Comparison of ENCODE assay signal across 10 cellular contexts in the genomic region with DNA sequence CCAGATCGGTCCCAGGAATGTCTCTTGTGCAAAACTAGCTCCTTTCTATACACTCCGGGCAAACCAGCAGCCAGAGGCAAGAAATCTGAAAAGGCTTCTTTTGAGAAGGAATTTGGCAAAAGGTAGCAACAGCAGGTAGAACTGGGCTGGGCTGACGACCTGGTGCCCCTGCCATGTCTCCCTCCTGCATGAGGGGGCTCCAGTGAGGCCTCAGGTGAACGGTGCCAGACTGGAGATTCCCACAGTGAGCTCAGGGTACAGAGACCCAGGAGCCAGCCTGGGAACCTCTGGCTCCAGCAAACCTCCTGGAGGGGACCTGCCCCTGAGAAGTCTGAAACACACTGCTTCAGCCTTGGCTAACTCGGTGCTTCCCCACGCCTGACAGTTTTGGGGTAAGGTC. TPM values are rescaled to one million over a fixed set of nuclear protein-coding genes. Genes with fewer than 3 reads are reported as not detected.
DNase-seq lines count a peak whose midpoint lies in the region; ATAC-seq, FAIRE-seq and TF ChIP-seq lines count a peak whose summit lies in the region.
"Had no signal": no experiment of that assay in that cellular context is flagged by ENCODE, and none has a peak within 500 bp of the region (broad histone marks: within the 10 kb centered on the region; RNA-seq: fewer than 3 reads in every experiment).

No MANE protein-coding gene starts in this region.

- peak overlapping the region; percentile 84 for H3K27ac Mint-ChIP-seq in activated CD4-positive, alpha-beta T cell treated with anti-CD3 and anti-CD28 coated beads for 36 hours

- FAIRE-seq in H1 (lab: Jason Lieb, UNC): no peak

- H2BK120ac ChIP-seq in H1 (replicated peaks; ENCODE audit: low read depth, low read length): no peak overlapping the region

- no peaks in the 10 kb centered on the region for H3K27me3 Mint-ChIP-seq in activated CD4-positive, alpha-beta T cell treated with anti-CD3 and anti-CD28 coated beads for 36 hours

- no peak for ATAC-seq in activated CD4-positive, alpha-beta T cell treated with anti-CD3 and anti-CD28 coated beads for 36 hours
- ATAC-seq in GM21515 (IDR thresholded peaks at IDR 0.05; ENCODE audit: unreplicated experiment): no peak

- no peak overlapping the region for H2BK5ac ChIP-seq in H1 (ENCODE audit: low read depth, low read length)

- H4K8ac ChIP-seq in H1 (ENCODE audit: extremely low read depth, insufficient read depth, low read length): peak overlapping the region; percentile 14; the same call in 1 of the 2 replicates

- H3K36me3 ChIP-seq in OCI-LY3 (replicated peaks; ENCODE audit: low read depth, low read length) (no peaks in the 10 kb centered on the region), H1 (ENCODE audit: control insufficient read depth in 2 of 4, insufficient read depth in 4 of 4, low read length in 3 of 4) (no peaks in the 10 kb centered on the region), spleen (peaks cover 0 to 5% (median 0%) of the 10 kb centered on the region in 6 donors)

- H3K9ac ChIP-seq in OCI-LY3 (ENCODE audit: low read length): no peak overlapping the region
- H3K9ac ChIP-seq in H1 (replicated peaks in 1 of 4; ENCODE audit: extremely low read depth in 1 of 4, low read depth in 3 of 4, low read length in 3 of 4): no peak overlapping the region

- peak overlapping the region; percentile 40 for H3K4me2 ChIP-seq in OCI-LY3 (ENCODE audit: low read length)
- no peak overlapping the region for H3K4me2 ChIP-seq in H1 (ENCODE audit: insufficient read depth in 1 of 2, low read depth in 2 of 2, low read length in 2 of 2)

- no peak overlapping the region for H3K4me3 Mint-ChIP-seq in activated CD4-positive, alpha-beta T cell treated with anti-CD3 and anti-CD28 coated beads for 36 hours

- CTCF ChIA-PET in activated CD4-positive, alpha-beta T cell treated with anti-CD3 and anti-CD28 coated beads for 36 hours (lab: Charles Lee): interaction anchor here (0.6 to 2.1 kb wide), 5 partner anchors 8 to 1705 kb away, joined by 3 to 17 read pairs (median 4); no protein-coding TSS in a partner anchor
- CTCF ChIA-PET in H1 (lab: Charles Lee; ENCODE audit: partially characterized antibody): interaction anchor here (0.6 to 13.8 kb wide), 39 partner anchors 8 to 353 kb away, joined by 3 to 128 read pairs (median 4); no protein-coding TSS in a partner anchor

- no peaks in the 10 kb centered on the region for H3K23me2 ChIP-seq in H1 (ENCODE audit: low read depth, low read length)

- H3K4me1 ChIP-seq in OCI-LY3 (ENCODE audit: low read length) (peaks cover 47% of the 10 kb centered on the region), H1 (replicated peaks in 1 of 4; ENCODE audit: control insufficient read depth in 3 of 4, insufficient read depth in 4 of 4, low read length in 3 of 4) (peaks cover 8 to 20% (median 13%) of the 10 kb centered on the region in 4 experiments), spleen (peaks cover 12 to 93% (median 77%) of the 10 kb centered on the region in 6 donors)

- peak; percentile 28 to 55 for TF ChIP-seq RAD21 in H1 (IDR thresholded peaks at IDR 0.05 in 1 of 2, conservative IDR thresholded peaks at IDR 0.05 in 1 of 2; ENCODE audit: low read depth in 2 of 2, low read length in 2 of 2)

- 65% methylated on average over 6 of the region's 6 CpGs; no CpG with 5 or more reads in 1 of the 2 experiments for WGBS in H1 (ENCODE audit: extremely low coverage in 1 of 2, insufficient coverage in 1 of 2, insufficient read length in 1 of 2, insufficient replicate concordance in 2 of 2, low coverage in 1 of 2, low lambda C conversion rate in 2 of 2, missing lambda C conversion rate in 1 of 2), 2 experiments
- WGBS in spleen, 5 donors: 73 to 85% (median 75%) methylated on average over 5 to 6 of the region's 6 CpGs

- no peak overlapping the region for H2AK5ac ChIP-seq in H1 (ENCODE audit: low read depth, low read length)

- no peaks in the 10 kb centered on the region for H3K36me3 Mint-ChIP-seq in activated CD4-positive, alpha-beta T cell treated with anti-CD3 and anti-CD28 coated beads for 36 hours (ENCODE audit: low read depth)

- H3K4me3 ChIP-seq in OCI-LY3 (ENCODE audit: low read length) (0 out of 2 replicates have a peak overlapping the region, but pooled peaks have one; percentile 5), H1 (ENCODE audit: extremely low read depth in 1 of 4, insufficient read depth in 2 of 4, low read depth in 3 of 4, low read length in 4 of 4) (no peak overlapping the region), spleen (peak overlapping the region in 1 of 8 donors; percentile 14)
- H3K4me3 ChIP-seq: heart right ventricle had no signal

- TF ChIP-seq POLR2A in H1 (IDR thresholded peaks at IDR 0.05; ENCODE audit: control extremely low read depth in 1 of 2, low read depth in 2 of 2, low read length in 2 of 2): no peak
- no peak for TF ChIP-seq POLR2A in spleen (IDR thresholded peaks at IDR 0.05)

- H3K9me3 ChIP-seq in OCI-LY3 (ENCODE audit: insufficient read depth, low read length): no peaks in the 10 kb centered on the region
- no peaks in the 10 kb centered on the region for H3K9me3 ChIP-seq in H1 (ENCODE audit: insufficient read depth in 2 of 2, low read depth in 1 of 2, low read length in 1 of 2)
- H3K9me3 ChIP-seq in spleen: no peaks in the 10 kb centered on the region
- H3K9me3 ChIP-seq: heart right ventricle had no signal

- H2AFZ ChIP-seq in OCI-LY3 (ENCODE audit: low read depth, low read length) (no peak overlapping the region), H1 (ENCODE audit: low read length) (no peak overlapping the region)

- no peak overlapping the region for H3K4ac ChIP-seq in H1 (replicated peaks; ENCODE audit: insufficient read length, low read depth, low read length)

- no peak overlapping the region for H3K56ac ChIP-seq in H1 (replicated peaks; ENCODE audit: insufficient read length, low read depth, low read length)

- H3K4me1 Mint-ChIP-seq in activated CD4-positive, alpha-beta T cell treated with anti-CD3 and anti-CD28 coated beads for 36 hours: peaks cover 17% of the 10 kb centered on the region

- no peak overlapping the region for H4K91ac ChIP-seq in H1 (replicated peaks; ENCODE audit: insufficient read length, low read length)

- intact Hi-C loops in activated CD4-positive, alpha-beta T cell treated with anti-CD3 and anti-CD28 coated beads for 36 hours (cut with DNase I, micrococcal nuclease): no loop called here
- intact Hi-C loops in spleen (cut with DNase I; ENCODE audit: low total_unique reads) (no loop called here), posterior cingulate gyrus (cut with DNase I) (no loop called here)

- H2BK15ac ChIP-seq in H1 (ENCODE audit: low read length): no peak overlapping the region

- H3K79me1 ChIP-seq in H1 (ENCODE audit: low read depth, low read length): peaks cover 13% of the 10 kb centered on the region

- H3K27me3 ChIP-seq in OCI-LY3 (ENCODE audit: low read depth, low read length) (no peaks in the 10 kb centered on the region), H1 (replicated peaks in 1 of 4; ENCODE audit: control insufficient read depth in 3 of 4, extremely low read depth in 1 of 4, insufficient read depth in 3 of 4, low read length in 3 of 4) (no peaks in the 10 kb centered on the region), spleen (replicated peaks in 1 of 7) (no peaks in the 10 kb centered on the region)
- H3K27me3 ChIP-seq: heart right ventricle had no signal

- no peaks in the 10 kb centered on the region for H3K9me3 Mint-ChIP-seq in activated CD4-positive, alpha-beta T cell treated with anti-CD3 and anti-CD28 coated beads for 36 hours (ENCODE audit: low read depth)

- no peak overlapping the region for H3K23ac ChIP-seq in H1 (ENCODE audit: insufficient read length)

- TF ChIP-seq CTCF in OCI-LY3 (IDR thresholded peaks at IDR 0.05; ENCODE audit: low read depth, low read length): no peak
- peak; percentile 40 to 72 (median 67) for TF ChIP-seq CTCF in H1 (IDR thresholded peaks at IDR 0.05; ENCODE audit: control extremely low read depth in 1 of 3, insufficient read depth in 1 of 3, low read depth in 1 of 3, low read length in 3 of 3)
- TF ChIP-seq CTCF in spleen (IDR thresholded peaks at IDR 0.05 in 8 of 11, conservative IDR thresholded peaks at IDR 0.05 in 3 of 11): no peak

- no peak overlapping the region for H2BK12ac ChIP-seq in H1 (ENCODE audit: low read depth, low read length)

- H3K14ac ChIP-seq in H1 (ENCODE audit: insufficient read length): no peak overlapping the region

- H3K79me2 ChIP-seq in OCI-LY3 (ENCODE audit: low read length) (peaks cover 30% of the 10 kb centered on the region), H1 (ENCODE audit: control insufficient read depth in 1 of 2, insufficient read depth in 2 of 2, low read length in 2 of 2) (peaks cover 8 to 95% of the 10 kb centered on the region in 2 experiments; a peak in 3 of 4 replicates)

- H3K18ac ChIP-seq in H1 (ENCODE audit: extremely low read depth, low read length): no peak overlapping the region

- H4K20me1 ChIP-seq in OCI-LY3 (ENCODE audit: insufficient read depth, low read length) (peaks cover 20% of the 10 kb centered on the region; the same call in 1 of the 2 replicates), H1 (replicated peaks in 1 of 2; ENCODE audit: control insufficient read depth in 1 of 2, insufficient read depth in 2 of 2, low read length in 2 of 2) (peaks cover 15 to 41% of the 10 kb centered on the region in 2 experiments)

- H2BK20ac ChIP-seq in H1 (ENCODE audit: low read length): no peak overlapping the region

- TF ChIP-seq EP300 in H1 (IDR thresholded peaks at IDR 0.05; ENCODE audit: borderline replicate concordance in 1 of 2, low read depth in 2 of 2, low read length in 2 of 2): no peak

- no peak overlapping the region for H3K27ac ChIP-seq in OCI-LY3 (ENCODE audit: low read length)
- H3K27ac ChIP-seq in H1 (ENCODE audit: low read depth, low read length): no peak overlapping the region
- H3K27ac ChIP-seq in spleen: peak overlapping the region in 7 of 8 donors; percentile 26 to 91 (median 84)

- DNase-seq in activated CD4-positive, alpha-beta T cell treated with anti-CD3 and anti-CD28 coated beads for 36 hours: no peak
- no peak for DNase-seq in activated CD4-positive, alpha-beta T cell treated with anti-CD3 and anti-CD28 coated beads for 4 hours
- DNase-seq in H1 (ENCODE audit: low read depth in 1 of 2, low spot score in 2 of 2) (no peak), spleen (no peak), posterior cingulate gyrus (no peak), pons (ENCODE audit: low spot score) (no peak)
- DNase-seq: heart right ventricle, NCI-H82 had no signal

- no peak overlapping the region for H4K5ac ChIP-seq in H1 (ENCODE audit: insufficient read length, low read depth, low read length)

- POLR2A ChIA-PET in activated CD4-positive, alpha-beta T cell treated with anti-CD3 and anti-CD28 coated beads for 36 hours (lab: Charles Lee): interaction anchor here (1.7 kb wide), 1 partner anchor 8 kb away, joined by 8 read pairs; no protein-coding TSS in a partner anchor
- POLR2A ChIA-PET in H1 (lab: Charles Lee; ENCODE audit: partially characterized antibody): interaction anchor here (1.2 to 2.2 kb wide), 3 partner anchors 9 to 76 kb away, joined by 3 to 7 read pairs (median 5); no protein-coding TSS in a partner anchor

RNA-seq across cellular contexts. Expression of a gene that starts 10.8 kb away (rescaled TPM):
- 10 to 100 TPM; 31.0 to 35.5 TPM for total RNA-seq in activated CD4-positive, alpha-beta T cell treated with anti-CD3 and anti-CD28 coated beads for 36 hours
- 143 and 148 TPM in 2 replicates for total RNA-seq in H1 (2021; fragmentation: NEBNext Ultra II Directional; extraction: Animal tissue kit (Norgen Biotek cat#: 25700))
- 108 and 114 TPM in 2 replicates for polyA plus RNA-seq in H1 (2011; rRNA removed)
- polyA plus RNA-seq in H1 (2011; cell fraction: cytosol; rRNA removed): 87.6 TPM
- polyA plus RNA-seq in H1 (2011; cell fraction: nucleus; rRNA removed): 123 TPM
- 86.3 to 118 TPM (median 110 TPM) in 4 replicates for polyA plus RNA-seq in H1 (2012, experiment 1 of 2)
- polyA plus RNA-seq in H1 (2012, experiment 2 of 2): 103 TPM
- polyA plus RNA-seq in H1 (2013, experiment 1 of 2): 62.3 TPM
- 61.5 TPM for polyA plus RNA-seq in H1 (2013, experiment 2 of 2)
- 278 and 326 TPM in 2 replicates for polyA minus RNA-seq in H1 (2011; rRNA and poly(A)+ RNA removed)
- polyA minus RNA-seq in H1 (2011; cell fraction: cytosol; rRNA and poly(A)+ RNA removed): 85.3 TPM
- polyA minus RNA-seq in H1 (2011; cell fraction: nucleus; rRNA and poly(A)+ RNA removed): 55.2 TPM
- total RNA-seq in spleen: 100 to 1,000 TPM in 1 of 7 donors, 10 to 100 TPM in 6; 63.8 to 123 (median 75.6) TPM
- 10 to 100 TPM; 22.9 to 46.0 (median 23.9) TPM for polyA plus RNA-seq in spleen

Comparison
In these comparisons a context has a peak if more than half of its experiments do, and no peak if none do; other contexts are left out.
1. H3K27ac ChIP-seq: peak in spleen (7 of 8); none in OCI-LY3 (single experiment) and H1 (single experiment).
2. CTCF ChIP-seq: peak in H1 (3 of 3); none in OCI-LY3 (single experiment) and spleen (0 of 11).